11 cellular contexts compared by ENCODE assay signal in genomic region chr6:15358579-15359327, GRCh38.
DNase-seq lines count a peak whose midpoint lies in the region; ATAC-seq and TF ChIP-seq lines count a peak whose summit lies in the region.
"Had no signal": no experiment of that assay in that cellular context is flagged by ENCODE, and none has a peak within 500 bp of the region (broad histone marks: within the 10 kb centered on the region; RNA-seq: fewer than 3 reads in every experiment).

No MANE protein-coding gene starts in this region.

- peak; percentile 39 for ATAC-seq in GM21786 (IDR thresholded peaks at IDR 0.05; ENCODE audit: unreplicated experiment)

- TF ChIP-seq CTCF in left ventricle myocardium inferior (IDR thresholded peaks at IDR 0.05; ENCODE audit: borderline replicate concordance) (no peak), uterus (IDR thresholded peaks at IDR 0.05) (no peak)

- H3K27ac ChIP-seq in left ventricle myocardium inferior (replicated peaks) (peak overlapping the region; percentile 20), uterus (no peak overlapping the region)

- H3K27me3 ChIP-seq in left ventricle myocardium inferior (ENCODE audit: low read depth) = no peaks in the 10 kb centered on the region
- no peaks in the 10 kb centered on the region for H3K27me3 ChIP-seq in uterus

- H3K4me3 ChIP-seq in left ventricle myocardium inferior (peak overlapping the region; percentile 15), uterus (no peak overlapping the region)

- H3K36me3 ChIP-seq in left ventricle myocardium inferior = no peaks in the 10 kb centered on the region
- H3K36me3 ChIP-seq in uterus = no peaks in the 10 kb centered on the region

- intact Hi-C loops in left ventricle myocardium inferior (cut with micrococcal nuclease) = no loop called here
- intact Hi-C loops in uterus (cut with DNase I; ENCODE audit: low total_unique reads) = no loop called here

- no peaks in the 10 kb centered on the region for H3K9me3 ChIP-seq in left ventricle myocardium inferior (replicated peaks)
- no peaks in the 10 kb centered on the region for H3K9me3 ChIP-seq in uterus

- DNase-seq in COLO668 (lab: John Stamatoyannopoulos, UW; ENCODE audit: unreplicated experiment) (peak; percentile 2), NCI-H69 (lab: John Stamatoyannopoulos, UW) (peak; percentile 51), left ventricle myocardium inferior (no peak), HuH-7 (ENCODE audit: low spot score) (no peak), SW 1271 (lab: John Stamatoyannopoulos, UW) (no peak), uterus (no peak)
- DNase-seq in activated naive CD4-positive, alpha-beta T cell treated with Interleukin-2 at 50 U/mL for 16 hours = no peak
- DNase-seq: DMS 273 treated with DMSO at 0.1 percent for 48 hours; RPMI8226; stimulated activated CD4-positive, alpha-beta T cell treated with anti-CD3 and anti-CD28 coated beads, Interleukin-1b, Interleukin-23, amount 100 ng/mL, for 48 hours had no signal

- H3K4me1 ChIP-seq in left ventricle myocardium inferior (peaks cover 70% of the 10 kb centered on the region), uterus (no peaks in the 10 kb centered on the region)

- no peak for TF ChIP-seq POLR2A in uterus (IDR thresholded peaks at IDR 0.05)

Comparison
In these comparisons a context has a peak if more than half of its experiments do, and no peak if none do; other contexts are left out.
1. DNase-seq: peak in COLO668 (single experiment) and NCI-H69 (single experiment); none in left ventricle myocardium inferior (single experiment), HuH-7 (single experiment), SW 1271 (0 of 2), activated naive CD4-positive, alpha-beta T cell treated with Interleukin-2 at 50 U/mL for 16 hours (single experiment) and uterus (0 of 2).